ENCODE assay signal across 13 cellular contexts in genomic region chr12:68012712-68013111, GRCh38. TPM values are rescaled to one million over a fixed set of nuclear protein-coding genes. Genes with fewer than 3 reads are reported as not detected.
DNase-seq lines count a peak whose midpoint lies in the region; ATAC-seq, FAIRE-seq and TF ChIP-seq lines count a peak whose summit lies in the region.
"Had no signal": no experiment of that assay in that cellular context is flagged by ENCODE, and none has a peak within 500 bp of the region (broad histone marks: within the 10 kb centered on the region; RNA-seq: fewer than 3 reads in every experiment).

No MANE protein-coding gene starts in this region.

- no peaks in the 10 kb centered on the region for H3K9me2 ChIP-seq in OCI-LY7 (ENCODE audit: insufficient read depth, low read length)

- no peaks in the 10 kb centered on the region for H3K27me3 ChIP-seq in effector memory CD4-positive, alpha-beta T cell (replicated peaks; ENCODE audit: control insufficient read depth, insufficient read depth, low read length, poor library complexity, severe bottlenecking)
- H3K27me3 ChIP-seq: neural progenitor cell, tibial nerve had no signal

- ATAC-seq in GM18498 (IDR thresholded peaks at IDR 0.05; ENCODE audit: unreplicated experiment) = peak; percentile 69
- ATAC-seq in GM21390 (IDR thresholded peaks at IDR 0.05; ENCODE audit: unreplicated experiment) = peak; percentile 79
- peak; percentile 85 for ATAC-seq in HG03159 (IDR thresholded peaks at IDR 0.05; ENCODE audit: unreplicated experiment)

- POLR2A ChIA-PET in OCI-LY7 (lab: Charles Lee) = interaction anchor here (0.5 to 3.7 kb wide), 7 partner anchors 9 to 1045 kb away, joined by 3 to 17 read pairs (median 3); partner anchors contain the start of gene IFNG-AS1

- H3K4me2 ChIP-seq in OCI-LY7 (ENCODE audit: low read length) = peak overlapping the region; percentile 70
- H3K4me2 ChIP-seq: neural progenitor cell had no signal

- no TSS peak for BruUV-seq in OCI-LY7 (replicated peaks; lab: Mats Ljungman, UMichigan)

- H3K36me3 ChIP-seq in OCI-LY7 (ENCODE audit: insufficient read depth, low read length) = peaks cover 97% of the 10 kb centered on the region
- H3K36me3 ChIP-seq in effector memory CD4-positive, alpha-beta T cell (ENCODE audit: control insufficient read depth, insufficient read depth, low read length) = no peaks in the 10 kb centered on the region
- H3K36me3 ChIP-seq: neural progenitor cell, tibial nerve had no signal

- TF ChIP-seq CTCF in OCI-LY7 (conservative IDR thresholded peaks at IDR 0.05; ENCODE audit: low read length) = no peak

- FAIRE-seq in frontal cortex (lab: Jason Lieb, UNC) = no peak

- H2AFZ ChIP-seq in OCI-LY7 (ENCODE audit: low read length) = no peak overlapping the region
- H2AFZ ChIP-seq: neural progenitor cell had no signal

- peak; percentile 83 for DNase-seq in OCI-LY7 (ENCODE audit: low spot score)
- DNase-seq in DMS79 (lab: John Stamatoyannopoulos, UW) = no peak
- no peak for DNase-seq in frontal cortex (ENCODE audit: low spot score in 2 of 2)
- DNase-seq in T-helper 2 cell = no peak
- DNase-seq in effector memory CD4-positive, alpha-beta T cell = no peak
- DNase-seq: IMR-90; stimulated activated CD4-positive, alpha-beta T cell treated with anti-CD3 and anti-CD28 coated beads, Interleukin-2, amount 100 ng/mL, for 48 hours had no signal

- CTCF ChIA-PET in OCI-LY7 (lab: Charles Lee; ENCODE audit: unreplicated experiment) = interaction anchor here (0.6 kb wide), 1 partner anchor 23 kb away, joined by 3 read pairs; the partner anchor contains the start of gene IFNG-AS1

- peak overlapping the region; percentile 59 for H3K27ac ChIP-seq in OCI-LY7 (ENCODE audit: low read depth, low read length, poor library complexity, severe bottlenecking)
- H3K27ac ChIP-seq in effector memory CD4-positive, alpha-beta T cell (ENCODE audit: insufficient read depth, low read length, poor library complexity, severe bottlenecking) = no peak overlapping the region
- H3K27ac ChIP-seq: neural progenitor cell, tibial nerve had no signal

- peaks cover 4% of the 10 kb centered on the region; the same call in 1 of the 2 replicates for H4K20me1 ChIP-seq in OCI-LY7 (ENCODE audit: insufficient read depth, low read length)

- intact Hi-C loops in OCI-LY7 (cut with micrococcal nuclease; ENCODE audit: unreplicated experiment) = no loop called here

- peaks cover 12% of the 10 kb centered on the region; the same call in 1 of the 2 replicates for H3K79me2 ChIP-seq in OCI-LY7 (ENCODE audit: insufficient read depth, low read depth, low read length)

- peak overlapping the region; percentile 30 for H3K4me3 ChIP-seq in OCI-LY7 (ENCODE audit: low read depth, low read length, poor library complexity, severe bottlenecking)
- H3K4me3 ChIP-seq in effector memory CD4-positive, alpha-beta T cell (ENCODE audit: insufficient read depth, low read depth, low read length, poor library complexity, severe bottlenecking) = no peak overlapping the region
- H3K4me3 ChIP-seq: neural progenitor cell, tibial nerve had no signal

- peaks cover 34% of the 10 kb centered on the region for H3K4me1 ChIP-seq in OCI-LY7 (ENCODE audit: insufficient read depth, low read length, poor library complexity, severe bottlenecking)
- no peaks in the 10 kb centered on the region for H3K4me1 ChIP-seq in effector memory CD4-positive, alpha-beta T cell (ENCODE audit: control insufficient read depth, insufficient read depth, low read length, poor library complexity, severe bottlenecking)
- H3K4me1 ChIP-seq: tibial nerve had no signal

- no peaks in the 10 kb centered on the region for H3K9me3 ChIP-seq in OCI-LY7 (ENCODE audit: low read length)
- H3K9me3 ChIP-seq in effector memory CD4-positive, alpha-beta T cell (ENCODE audit: control insufficient read depth, low read length) = no peaks in the 10 kb centered on the region
- H3K9me3 ChIP-seq: tibial nerve had no signal

RNA-seq across cellular contexts. Expression of gene IFNG-AS1, which starts 23.5 kb away (rescaled TPM):
- 15.7 and 23.8 TPM in 2 replicates for total RNA-seq in OCI-LY7 (2014; rRNA removed; shearing (Covaris generic))
- total RNA-seq in OCI-LY7 (2022) = 36.8 and 37.8 TPM in 2 replicates
- not detected for total RNA-seq in frontal cortex
- total RNA-seq: dermis microvascular lymphatic vessel endothelial cell, IMR-90, tibial nerve had no signal

Comparison
In these comparisons a context has a peak if more than half of its experiments do, and no peak if none do; other contexts are left out.
1. RNA of gene IFNG-AS1, which starts 23.5 kb away (total RNA-seq): 15.7 to 37.8 TPM in OCI-LY7; not detected in frontal cortex (single experiment); every median in the first group is over 10 times any median in the second.
2. Peak in every context shown above with its lines, with median percentiles within 50 percentile points of each other: ATAC-seq.